24 cellular contexts compared by ENCODE assay signal in genomic region chr10:101535949-101536348, GRCh38. TPM values are rescaled to one million over a fixed set of nuclear protein-coding genes. Genes with fewer than 3 reads are reported as not detected.
DNase-seq lines count a peak whose midpoint lies in the region; ATAC-seq and TF ChIP-seq lines count a peak whose summit lies in the region.
"Had no signal": no experiment of that assay in that cellular context is flagged by ENCODE, and none has a peak within 500 bp of the region (broad histone marks: within the 10 kb centered on the region; RNA-seq: fewer than 3 reads in every experiment).

No MANE protein-coding gene starts in this region.

- H3K27me3 ChIP-seq in testis (no peaks in the 10 kb centered on the region), body of pancreas (no peaks in the 10 kb centered on the region)
- H3K27me3 ChIP-seq: ovary had no signal

- H3K27ac ChIP-seq in testis (peak overlapping the region in 1 of 2 donors; percentile 51), body of pancreas (no peak overlapping the region)
- H3K27ac ChIP-seq: ovary had no signal

- intact Hi-C loops in testis (cut with DNase I; ENCODE audit: low total_unique reads) = no loop called here
- intact Hi-C loops in body of pancreas (cut with DNase I) = no loop called here

- TF ChIP-seq POLR2A in testis (IDR thresholded peaks at IDR 0.05) (no peak), body of pancreas (IDR thresholded peaks at IDR 0.05) (no peak)

- H3K9me3 ChIP-seq in testis (no peaks in the 10 kb centered on the region), body of pancreas (no peaks in the 10 kb centered on the region)
- H3K9me3 ChIP-seq: ovary, SK-N-SH had no signal

- H3K4me1 ChIP-seq in testis = no peaks in the 10 kb centered on the region
- H3K4me1 ChIP-seq in body of pancreas = no peaks in the 10 kb centered on the region

- DNase-seq in GM13977 (ENCODE audit: low spot score) (peak; percentile 47), KBM-7 (peak; percentile 23), dermis microvascular lymphatic vessel endothelial cell (ENCODE audit: low read depth in 2 of 2) (peak; percentile 24 to 82), testis (peak; percentile 69), body of pancreas (no peak), ureter (ENCODE audit: low spot score) (no peak)
- DNase-seq: activated CD4-positive, CD25-positive, alpha-beta regulatory T cell treated with anti-CD3 and anti-CD28 coated beads, Interleukin-2, amount 50 U/mL, for 72 hours; activated CD8-positive, alpha-beta memory T cell treated with anti-CD3 and anti-CD28 coated beads for 24 hours; activated naive CD4-positive, alpha-beta T cell treated with anti-CD3 and anti-CD28 coated beads, Interleukin-2, amount 10 ng/mL, durations not matched to agents 7 days and 5 days; activated T-cell treated with anti-CD3 and anti-CD28 coated beads, Interleukin-2, amount 50 U/mL, for 48 hours; CD4-positive, alpha-beta T cell; central memory CD4-positive, alpha-beta T cell; DMS53; Kasumi-1; mesendoderm; naive B cell; NCI-H1092 treated with DMSO at 0.1 percent for 48 hours; NCI-H2029; NCI-H446; ovary; RPMI8226; SK-N-SH had no signal

- ATAC-seq in GM18858 (IDR thresholded peaks at IDR 0.05; ENCODE audit: unreplicated experiment) (no peak), body of pancreas (no peak)
- ATAC-seq: sciatic nerve had no signal

- TF ChIP-seq CTCF in GM13977 (IDR thresholded peaks at IDR 0.05; ENCODE audit: extremely low read depth, insufficient read depth, missing control alignments) (no peak), testis (IDR thresholded peaks at IDR 0.05) (no peak), body of pancreas (IDR thresholded peaks at IDR 0.05) (no peak)

- H3K36me3 ChIP-seq in testis (ENCODE audit: low read depth, missing control alignments) = no peaks in the 10 kb centered on the region
- no peaks in the 10 kb centered on the region for H3K36me3 ChIP-seq in body of pancreas (replicated peaks in 1 of 2; ENCODE audit: insufficient read depth in 1 of 2, low read depth in 2 of 2)
- H3K36me3 ChIP-seq: ovary had no signal

- 59 to 77% methylated on average over 4 of the region's 4 CpGs for WGBS in testis, 2 donors
- WGBS in body of pancreas, 2 donors = 69 to 72% methylated on average over 4 of the region's 4 CpGs

- in situ Hi-C loops in GM13977 (cut with MboI; ENCODE audit: low pct_unique_long_range_greater_than_20kb, low sequenced_read_pairs, unreplicated experiment) (no loop called here), KBM-7 (cut with MboI; ENCODE audit: low pct_unique_long_range_greater_than_20kb, low sequenced_read_pairs) (no loop called here)

- H3K4me3 ChIP-seq in testis (no peak overlapping the region), body of pancreas (no peak overlapping the region)
- H3K4me3 ChIP-seq: ovary had no signal

RNA-seq across cellular contexts. Expression of gene POLL, which starts 52.1 kb away (rescaled TPM):
- total RNA-seq in dermis microvascular lymphatic vessel endothelial cell = 5.6 and 7.5 TPM in 2 replicates
- total RNA-seq in testis = 10 to 100 TPM; 50.3 to 53.5 TPM
- 93.1 TPM for polyA plus RNA-seq in testis (ENCODE audit: insufficient read depth, low read depth, low replicate concordance)
- 10 to 100 TPM; 36.9 to 38.4 TPM for total RNA-seq in body of pancreas
- total RNA-seq in ureter = 35.9 TPM

RNA-seq across cellular contexts. Expression of gene DPCD, which starts 52.2 kb away (rescaled TPM):
- total RNA-seq in dermis microvascular lymphatic vessel endothelial cell = 13.8 and 16.4 TPM in 2 replicates
- total RNA-seq in testis = 10 to 100 TPM; 70.9 to 87.6 TPM
- 267 TPM for polyA plus RNA-seq in testis (ENCODE audit: insufficient read depth, low read depth, low replicate concordance)
- 10 to 100 TPM in 1 of 2 donors, 1 to 10 TPM in 1; 9.2 to 16.6 TPM for total RNA-seq in body of pancreas
- 18.0 TPM for total RNA-seq in ureter

Comparison
In these comparisons a context has a peak if more than half of its experiments do, and no peak if none do; other contexts are left out.
1. DNase-seq: peak in GM13977 (single experiment), KBM-7 (single experiment), dermis microvascular lymphatic vessel endothelial cell (2 of 2) and testis (single experiment); none in body of pancreas (0 of 4) and ureter (single experiment).